20 cellular contexts compared by ENCODE assay signal in the genomic region with DNA sequence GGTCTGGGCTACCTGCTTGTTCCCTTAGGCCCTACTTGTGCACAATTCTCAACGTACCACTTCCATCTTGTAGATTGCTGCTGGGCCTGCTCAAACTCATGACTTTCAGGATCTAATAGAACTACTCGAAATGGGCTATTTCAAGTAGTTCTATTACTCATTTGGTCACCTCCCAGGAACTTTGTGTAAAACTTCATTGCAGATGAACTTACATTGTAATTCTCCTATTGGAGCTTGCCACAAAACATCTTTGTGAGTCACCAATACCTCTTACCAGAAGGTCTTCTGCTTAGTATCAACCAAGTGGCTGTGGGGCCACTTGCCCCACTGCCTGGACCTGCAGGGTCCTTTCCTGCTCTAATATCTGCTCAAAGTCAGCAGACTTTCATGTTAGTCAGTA. TPM values are rescaled to one million over a fixed set of nuclear protein-coding genes. Genes with fewer than 3 reads are reported as not detected.
"Had no signal": no experiment of that assay in that cellular context is flagged by ENCODE, and none has a peak within 500 bp of the region (broad histone marks: within the 10 kb centered on the region; RNA-seq: fewer than 3 reads in every experiment).

No MANE protein-coding gene starts in this region.

- H3K27ac ChIP-seq: ascending aorta, coronary artery, right atrium auricular region, VCaP had no signal

- H3K36me3 ChIP-seq: ascending aorta, right atrium auricular region had no signal

- H3K36me3 Mint-ChIP-seq: activated CD4-positive, alpha-beta memory T cell treated with anti-CD3 and anti-CD28 coated beads for 36 hours; activated naive CD8-positive, alpha-beta T cell treated with anti-CD3 and anti-CD28 coated beads, Interleukin-2, amount 10 ng/mL, durations not matched to agents 7 days and 5 days; naive thymus-derived CD4-positive, alpha-beta T cell had no signal

- H3K27me3 ChIP-seq: ascending aorta, right atrium auricular region had no signal

- H3K27me3 Mint-ChIP-seq: activated CD4-positive, alpha-beta memory T cell treated with anti-CD3 and anti-CD28 coated beads for 36 hours; naive thymus-derived CD4-positive, alpha-beta T cell; stimulated activated naive B cell treated with anti-CD40 and anti-IgM and Interleukin-4, amounts not matched to agents 10 μg/mL and 1 μg/mL and 100 μg/mL, for 72 hours had no signal

- H3K4me1 Mint-ChIP-seq: activated naive CD8-positive, alpha-beta T cell treated with anti-CD3 and anti-CD28 coated beads, Interleukin-2, amount 10 ng/mL, durations not matched to agents 7 days and 5 days; naive thymus-derived CD4-positive, alpha-beta T cell had no signal

- H3K27ac Mint-ChIP-seq: activated CD4-positive, alpha-beta memory T cell treated with anti-CD3 and anti-CD28 coated beads for 36 hours; activated naive CD8-positive, alpha-beta T cell treated with anti-CD3 and anti-CD28 coated beads, Interleukin-2, amount 10 ng/mL, durations not matched to agents 7 days and 5 days; naive thymus-derived CD4-positive, alpha-beta T cell; stimulated activated naive B cell treated with anti-CD40 and anti-IgM and Interleukin-4, amounts not matched to agents 10 μg/mL and 1 μg/mL and 100 μg/mL, for 72 hours had no signal

- DNase-seq: activated CD4-positive, alpha-beta memory T cell treated with anti-CD3 and anti-CD28 coated beads for 36 hours; activated CD8-positive, alpha-beta memory T cell treated with anti-CD3 and anti-CD28 coated beads, Interleukin-2, amount 50 U/mL, for 4 hours; activated naive CD8-positive, alpha-beta T cell treated with anti-CD3 and anti-CD28 coated beads, Interleukin-2, amount 10 ng/mL, durations not matched to agents 7 days and 5 days; activated T-cell treated with anti-CD3 and anti-CD28 coated beads, Interleukin-2, amount 50 U/mL, for 72 hours; caudate nucleus; effector CD4-positive, alpha-beta T cell; glutamatergic neuron; left cardiac atrium; naive thymus-derived CD4-positive, alpha-beta T cell; stimulated activated CD4-positive, alpha-beta T cell treated with anti-CD3 and anti-CD28 coated beads, Interleukin-1b, Interleukin-23, amount 100 ng/mL, for 48 hours; stimulated activated naive B cell treated with anti-CD40 and anti-IgM and Interleukin-4, amounts not matched to agents 10 μg/mL and 1 μg/mL and 100 μg/mL, for 72 hours; T-helper 1 cell; trophoblast cell had no signal

- H3K4me3 ChIP-seq: ascending aorta, coronary artery, lung, right atrium auricular region had no signal

- H3K9me3 ChIP-seq: ascending aorta, right atrium auricular region had no signal

- H3K9me3 Mint-ChIP-seq: activated CD4-positive, alpha-beta memory T cell treated with anti-CD3 and anti-CD28 coated beads for 36 hours; activated T-cell treated with anti-CD3 and anti-CD28 coated beads, Interleukin-2, amount 50 U/mL, for 72 hours had no signal

- H3K4me1 ChIP-seq: ascending aorta, right atrium auricular region had no signal

- H3K4me3 Mint-ChIP-seq: activated CD4-positive, alpha-beta memory T cell treated with anti-CD3 and anti-CD28 coated beads for 36 hours; activated naive CD8-positive, alpha-beta T cell treated with anti-CD3 and anti-CD28 coated beads, Interleukin-2, amount 10 ng/mL, durations not matched to agents 7 days and 5 days; activated T-cell treated with anti-CD3 and anti-CD28 coated beads, Interleukin-2, amount 50 U/mL, for 72 hours; naive thymus-derived CD4-positive, alpha-beta T cell; stimulated activated naive B cell treated with anti-CD40 and anti-IgM and Interleukin-4, amounts not matched to agents 10 μg/mL and 1 μg/mL and 100 μg/mL, for 72 hours had no signal

RNA-seq across cellular contexts. Expression of a gene that starts 10.7 kb away (rescaled TPM):
- total RNA-seq: activated CD4-positive, alpha-beta memory T cell treated with anti-CD3 and anti-CD28 coated beads for 36 hours; ascending aorta; endothelial cell of umbilical vein; left cardiac atrium; lung; mononuclear cell; right atrium auricular region had no signal
- polyA plus RNA-seq: endothelial cell of umbilical vein, lung had no signal

RNA-seq across cellular contexts. Expression of a gene that starts 41.2 kb away (rescaled TPM):
- total RNA-seq: activated CD4-positive, alpha-beta memory T cell treated with anti-CD3 and anti-CD28 coated beads for 36 hours; activated naive CD8-positive, alpha-beta T cell treated with anti-CD3 and anti-CD28 coated beads, Interleukin-2, amount 10 ng/mL, durations not matched to agents 7 days and 5 days; activated T-cell treated with anti-CD3 and anti-CD28 coated beads, Interleukin-2, amount 50 U/mL, for 72 hours; endothelial cell of umbilical vein; mononuclear cell; naive thymus-derived CD4-positive, alpha-beta T cell had no signal
- polyA plus RNA-seq: endothelial cell of umbilical vein; naive thymus-derived CD4-positive, alpha-beta T cell had no signal
